ENCODE assay signal across 8 cellular contexts in the genomic region with DNA sequence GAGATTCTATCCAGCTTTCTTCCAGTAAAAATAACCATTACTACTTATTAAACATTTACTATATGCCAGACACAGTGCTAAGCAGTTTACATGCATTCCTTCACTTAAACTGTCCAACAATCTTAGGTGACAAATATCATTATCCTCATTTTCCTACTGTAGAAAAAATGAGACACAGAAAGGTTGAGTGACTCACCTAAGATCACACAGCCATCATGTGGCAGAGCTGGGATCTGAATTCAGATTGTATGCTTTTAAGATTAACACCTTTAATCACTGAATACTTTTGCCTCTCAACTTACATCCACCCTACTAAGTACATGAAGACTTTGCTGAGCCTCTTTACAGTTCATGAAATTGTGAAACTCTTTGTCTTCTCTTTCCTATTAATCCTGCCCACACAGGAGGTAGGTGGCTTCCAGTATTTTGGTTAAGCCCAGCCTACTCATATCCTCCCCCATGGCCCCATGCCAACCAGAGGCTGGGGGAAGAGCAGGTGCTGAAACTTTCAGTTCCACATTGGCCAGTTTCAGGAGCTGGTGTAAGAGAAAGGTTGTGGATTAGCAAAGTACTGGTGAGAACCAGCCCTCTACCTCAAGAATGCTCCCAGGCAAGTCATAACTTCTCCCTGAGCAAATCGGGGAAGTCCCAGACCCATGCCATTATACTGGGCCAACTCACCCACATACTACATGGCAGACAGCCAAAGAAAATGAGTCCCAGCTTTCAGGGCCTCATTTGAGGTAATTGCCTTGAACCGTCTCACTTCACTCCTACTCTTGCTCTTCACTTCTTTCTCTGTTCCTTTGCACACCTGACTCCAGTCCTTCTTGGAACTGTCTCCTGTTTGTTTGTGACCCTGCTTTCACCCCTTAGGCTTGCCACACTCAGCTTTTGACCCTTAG.
DNase-seq lines count a peak whose midpoint lies in the region; ATAC-seq and TF ChIP-seq lines count a peak whose summit lies in the region.

No MANE protein-coding gene starts in this region.

- intact Hi-C loops in A673 (cut with micrococcal nuclease; ENCODE audit: unreplicated experiment) = no loop called here
- intact Hi-C loops in cardiac septum (cut with DNase I) = no loop called here
- intact Hi-C loops in posterior cingulate gyrus (cut with DNase I) = no loop called here

- no peaks in the 10 kb centered on the region for H3K4me1 ChIP-seq in A673 (ENCODE audit: insufficient read depth, low read length, poor library complexity, severe bottlenecking)

- DNase-seq in A673 (ENCODE audit: low spot score) (peak; percentile 14), RWPE1 (ENCODE audit: low spot score) (peak; percentile 81), cardiac septum (ENCODE audit: low spot score) (no peak), NCI-H1694 (lab: John Stamatoyannopoulos, UW) (no peak), posterior cingulate gyrus (no peak)
- DNase-seq in stimulated activated CD4-positive, alpha-beta T cell treated with anti-CD3 and anti-CD28 coated beads, Interleukin-15, amount 100 ng/mL, for 48 hours (ENCODE audit: low read depth in 2 of 2) = peak; percentile 31 to 58

- H3K36me3 ChIP-seq in A673 (ENCODE audit: insufficient read depth, low read length, poor library complexity, severe bottlenecking) = no peaks in the 10 kb centered on the region

- POLR2A ChIA-PET in A673 (lab: Charles Lee; ENCODE audit: low non-redundant PET) (no interaction called here), RWPE1 (lab: Yijun Ruan, JAX; ENCODE audit: low non-redundant PET) (no interaction called here)

- BruUV-seq in A673 (replicated peaks; lab: Mats Ljungman, UMichigan) = no TSS peak

- H3K27me3 ChIP-seq in A673 (replicated peaks; ENCODE audit: insufficient read depth, low read depth, low read length, poor library complexity) = no peaks in the 10 kb centered on the region

- TF ChIP-seq CTCF in A673 (conservative IDR thresholded peaks at IDR 0.05; ENCODE audit: low read depth, low read length) (no peak), RWPE1 (conservative IDR thresholded peaks at IDR 0.05; ENCODE audit: low read depth) (no peak)

- no peaks in the 10 kb centered on the region for H3K9me3 ChIP-seq in A673 (ENCODE audit: low read depth, low read length, poor library complexity, severe bottlenecking)

- no peak overlapping the region for H3K27ac ChIP-seq in A673 (ENCODE audit: low read depth, low read length, poor library complexity, severe bottlenecking)
- no peak overlapping the region for H3K27ac ChIP-seq in RWPE1

- no peak overlapping the region for H3K4me3 ChIP-seq in A673 (ENCODE audit: low read depth, low read length, poor library complexity, severe bottlenecking)

- ATAC-seq in GM19043 (IDR thresholded peaks at IDR 0.05; ENCODE audit: low read depth, unreplicated experiment) = peak; percentile 93
- peak; percentile 90 for ATAC-seq in HG03095 (IDR thresholded peaks at IDR 0.05; ENCODE audit: unreplicated experiment)

- CTCF ChIA-PET in A673 (lab: Charles Lee) = no interaction called here
- CTCF ChIA-PET in RWPE1 (lab: Yijun Ruan, JAX) = interaction anchor here (0.6 kb wide), 2 partner anchors 30 to 55 kb away, joined by 3 read pairs; no protein-coding TSS in a partner anchor

Comparison
In these comparisons a context has a peak if more than half of its experiments do, and no peak if none do; other contexts are left out.
1. DNase-seq: peak in A673 (single experiment), RWPE1 (single experiment) and stimulated activated CD4-positive, alpha-beta T cell treated with anti-CD3 and anti-CD28 coated beads, Interleukin-15, amount 100 ng/mL, for 48 hours (2 of 2); none in cardiac septum (single experiment), NCI-H1694 (single experiment) and posterior cingulate gyrus (0 of 10).